Comparison of ENCODE assay signal across 16 cellular contexts in genomic region chr1:36177589-36178463, GRCh38. TPM values are rescaled to one million over a fixed set of nuclear protein-coding genes. Genes with fewer than 3 reads are reported as not detected.
A peak's percentile ranks its signal among the peaks of the same experiment; 100 is the strongest.
DNase-seq lines count a peak whose midpoint lies in the region; ATAC-seq, FAIRE-seq and TF ChIP-seq lines count a peak whose summit lies in the region.
"Had no signal": no experiment of that assay in that cellular context is flagged by ENCODE, and none has a peak within 500 bp of the region (broad histone marks: within the 10 kb centered on the region; RNA-seq: fewer than 3 reads in every experiment).

No MANE protein-coding gene starts in this region.

- H3K79me1 ChIP-seq in H1 (ENCODE audit: low read depth, low read length), result 0 out of 2 replicates have a peak, but pooled peaks cover 4% of the 10 kb centered on the region
- H3K79me1 ChIP-seq in mesendoderm (ENCODE audit: low read length), result peaks cover 2% of the 10 kb centered on the region

- H2AK5ac ChIP-seq in H1 (ENCODE audit: low read depth, low read length), result 0 out of 2 replicates have a peak overlapping the region, but pooled peaks have one; percentile 45
- H2AK5ac ChIP-seq in mesendoderm (ENCODE audit: low read length), result no peak overlapping the region

- H3K23me2 ChIP-seq in H1 (ENCODE audit: low read depth, low read length), result peaks cover 13% of the 10 kb centered on the region; the same call in 1 of the 2 replicates

- no peak overlapping the region for H3K27ac ChIP-seq in H1 (ENCODE audit: low read depth, low read length)
- H3K27ac ChIP-seq in mesendoderm (ENCODE audit: low read depth, low read length), result peak overlapping the region; percentile 63
- peak overlapping the region; percentile 36 for H3K27ac ChIP-seq in temporal lobe (ENCODE audit: low read depth, low read length)

- H3K36me3 ChIP-seq in NT2/D1 (ENCODE audit: insufficient read depth, insufficient read length, low read length), result peaks cover 91% of the 10 kb centered on the region
- H3K36me3 ChIP-seq in H1 (ENCODE audit: control insufficient read depth in 2 of 4, insufficient read depth in 4 of 4, low read length in 3 of 4), result peaks cover 8 to 21% (median 19%) of the 10 kb centered on the region in 4 experiments; a peak in 7 of 8 replicates
- peaks cover 13% of the 10 kb centered on the region for H3K36me3 ChIP-seq in mesendoderm (ENCODE audit: control insufficient read depth, insufficient read depth, low read length)

- no peak for ATAC-seq in HG02798 (IDR thresholded peaks at IDR 0.05; ENCODE audit: poor library complexity, unreplicated experiment)

- H3K23ac ChIP-seq in H1 (ENCODE audit: insufficient read length), result no peak overlapping the region
- H3K23ac ChIP-seq in mesendoderm (ENCODE audit: low read length), result no peak overlapping the region

- H3K4ac ChIP-seq in H1 (replicated peaks; ENCODE audit: insufficient read length, low read depth, low read length) (no peak overlapping the region), mesendoderm (ENCODE audit: low read depth, low read length) (no peak overlapping the region)

- H3K56ac ChIP-seq in H1 (replicated peaks; ENCODE audit: insufficient read length, low read depth, low read length) (no peak overlapping the region), mesendoderm (ENCODE audit: low read length) (peak overlapping the region; percentile 52)

- DNase-seq in NT2/D1 (ENCODE audit: low read depth, low spot score) (no peak), H1 (ENCODE audit: low read depth in 1 of 2, low spot score in 2 of 2) (peak in 1 of 2 experiments; percentile 67), mesendoderm (peak; percentile 59), OCI-M2 (lab: John Stamatoyannopoulos, UW; ENCODE audit: unreplicated experiment) (no peak), GM19240 (ENCODE audit: insufficient read length, low spot score) (no peak)
- DNase-seq: activated naive CD4-positive, alpha-beta T cell treated with Interleukin-2 at 50 U/mL for 16 hours; C1 segment of cervical spinal cord; EL; midbrain; NCI-H1105 treated with DMSO at 0.1 percent for 48 hours; SK-N-SH had no signal

- CTCF ChIA-PET in H1 (lab: Charles Lee; ENCODE audit: partially characterized antibody), result interaction anchor here (1.1 to 16.0 kb wide), 8 partner anchors 8 to 209 kb away, joined by 3 to 162 read pairs (median 10); partner anchors contain the start of genes MAP7D1 and TRAPPC3

- no peaks in the 10 kb centered on the region for H3K27me3 ChIP-seq in NT2/D1 (ENCODE audit: insufficient read depth, insufficient read length)
- no peaks in the 10 kb centered on the region for H3K27me3 ChIP-seq in H1 (replicated peaks in 1 of 4; ENCODE audit: control insufficient read depth in 3 of 4, extremely low read depth in 1 of 4, insufficient read depth in 3 of 4, low read length in 3 of 4)
- no peaks in the 10 kb centered on the region for H3K27me3 ChIP-seq in mesendoderm (ENCODE audit: insufficient read depth, low read length, poor library complexity)
- H3K27me3 ChIP-seq: breast epithelium had no signal

- peak overlapping the region; percentile 87 to 90 for H3K4me2 ChIP-seq in H1 (ENCODE audit: insufficient read depth in 1 of 2, low read depth in 2 of 2, low read length in 2 of 2)
- H3K4me2 ChIP-seq in mesendoderm (ENCODE audit: low read length), result no peak overlapping the region
- H3K4me2 ChIP-seq: SK-N-SH had no signal

- H4K20me1 ChIP-seq in H1 (replicated peaks in 1 of 2; ENCODE audit: control insufficient read depth in 1 of 2, insufficient read depth in 2 of 2, low read length in 2 of 2), result peaks cover 12 to 28% of the 10 kb centered on the region in 2 experiments

- no peak overlapping the region for H2BK120ac ChIP-seq in H1 (replicated peaks; ENCODE audit: low read depth, low read length)
- no peak overlapping the region for H2BK120ac ChIP-seq in mesendoderm (ENCODE audit: low read depth, low read length)

- H3K4me1 ChIP-seq in NT2/D1 (ENCODE audit: insufficient read depth, insufficient read length) (peaks cover 40% of the 10 kb centered on the region), H1 (replicated peaks in 1 of 4; ENCODE audit: control insufficient read depth in 3 of 4, insufficient read depth in 4 of 4, low read length in 3 of 4) (peaks cover 5 to 36% (median 28%) of the 10 kb centered on the region in 4 experiments), mesendoderm (ENCODE audit: control insufficient read depth, low read depth, low read length) (peaks cover 6% of the 10 kb centered on the region)
- H3K4me1 ChIP-seq: breast epithelium had no signal

- no peak overlapping the region for H2BK20ac ChIP-seq in H1 (ENCODE audit: low read length)

- H3K9me3 ChIP-seq in NT2/D1 (ENCODE audit: insufficient read depth, low read length) (no peaks in the 10 kb centered on the region), H1 (ENCODE audit: insufficient read depth in 2 of 2, low read depth in 1 of 2, low read length in 1 of 2) (no peaks in the 10 kb centered on the region)
- H3K9me3 ChIP-seq: breast epithelium, SK-N-SH had no signal

- no peak for TF ChIP-seq RAD21 in H1 (IDR thresholded peaks at IDR 0.05 in 1 of 2, conservative IDR thresholded peaks at IDR 0.05 in 1 of 2; ENCODE audit: low read depth in 2 of 2, low read length in 2 of 2)

- no peak overlapping the region for H2BK12ac ChIP-seq in H1 (ENCODE audit: low read depth, low read length)

- H2BK5ac ChIP-seq in H1 (ENCODE audit: low read depth, low read length), result peak overlapping the region; percentile 71; the same call in 1 of the 2 replicates
- no peak overlapping the region for H2BK5ac ChIP-seq in mesendoderm (ENCODE audit: low read length)

- H2AFZ ChIP-seq in H1 (ENCODE audit: low read length), result no peak overlapping the region

- FAIRE-seq in H1 (lab: Jason Lieb, UNC), result no peak
- FAIRE-seq: endothelial cell of umbilical vein, GM12892 had no signal

- H4K5ac ChIP-seq in H1 (ENCODE audit: insufficient read length, low read depth, low read length) (no peak overlapping the region), mesendoderm (ENCODE audit: low read length) (no peak overlapping the region)

- H4K91ac ChIP-seq in H1 (replicated peaks; ENCODE audit: insufficient read length, low read length), result peak overlapping the region; percentile 48

- H3K79me2 ChIP-seq in H1 (ENCODE audit: control insufficient read depth in 1 of 2, insufficient read depth in 2 of 2, low read length in 2 of 2) (no peaks in the 10 kb centered on the region), mesendoderm (ENCODE audit: control insufficient read depth, insufficient read depth, low read length) (no peaks in the 10 kb centered on the region)

- 40% methylated on average over 17 of the region's 34 CpGs; no CpG with 5 or more reads in 1 of the 2 experiments for WGBS in H1 (ENCODE audit: extremely low coverage in 1 of 2, insufficient coverage in 1 of 2, insufficient read length in 1 of 2, insufficient replicate concordance in 2 of 2, low coverage in 1 of 2, low lambda C conversion rate in 2 of 2, missing lambda C conversion rate in 1 of 2), 2 experiments
- no CpG with 5 or more reads among the region's 34 CpGs for WGBS in mesendoderm (ENCODE audit: extremely low coverage, insufficient coverage, low lambda C conversion rate)

- TF ChIP-seq EP300 in H1 (IDR thresholded peaks at IDR 0.05; ENCODE audit: borderline replicate concordance in 1 of 2, low read depth in 2 of 2, low read length in 2 of 2), result no peak

- POLR2A ChIA-PET in H1 (lab: Charles Lee; ENCODE audit: partially characterized antibody), result interaction anchor here (0.6 to 6.7 kb wide), 6 partner anchors 10 to 81 kb away, joined by 3 to 44 read pairs (median 12); partner anchors contain the start of genes MAP7D1 and TRAPPC3

- TF ChIP-seq CTCF in H1 (IDR thresholded peaks at IDR 0.05; ENCODE audit: control extremely low read depth in 1 of 3, insufficient read depth in 1 of 3, low read depth in 1 of 3, low read length in 3 of 3), result no peak

- H3K18ac ChIP-seq in H1 (ENCODE audit: extremely low read depth, low read length) (peak overlapping the region; percentile 51), mesendoderm (ENCODE audit: low read length) (peak overlapping the region; percentile 41)

- H4K8ac ChIP-seq in H1 (ENCODE audit: extremely low read depth, insufficient read depth, low read length) (peak overlapping the region; percentile 86), mesendoderm (ENCODE audit: low read depth, low read length) (no peak overlapping the region)

- peak overlapping the region; percentile 86 for H3K9ac ChIP-seq in NT2/D1 (ENCODE audit: insufficient read length, low read depth)
- H3K9ac ChIP-seq in H1 (replicated peaks in 1 of 4; ENCODE audit: extremely low read depth in 1 of 4, low read depth in 3 of 4, low read length in 3 of 4), result peak overlapping the region in 2 of 4 experiments; percentile 56 to 64; a peak in 2 of 7 replicates
- peak overlapping the region; percentile 67 for H3K9ac ChIP-seq in mesendoderm (ENCODE audit: low read length)
- H3K9ac ChIP-seq: SK-N-SH had no signal

- TF ChIP-seq POLR2A in H1 (IDR thresholded peaks at IDR 0.05; ENCODE audit: control extremely low read depth in 1 of 2, low read depth in 2 of 2, low read length in 2 of 2), result no peak

- H3K4me3 ChIP-seq in NT2/D1 (ENCODE audit: insufficient read length, low read depth), result peak overlapping the region; percentile 29
- H3K4me3 ChIP-seq in H1 (ENCODE audit: extremely low read depth in 1 of 4, insufficient read depth in 2 of 4, low read depth in 3 of 4, low read length in 4 of 4), result peak overlapping the region; percentile 38 to 67 (median 52); a peak in 7 of 8 replicates
- H3K4me3 ChIP-seq in mesendoderm (ENCODE audit: low read length), result no peak overlapping the region
- H3K4me3 ChIP-seq: breast epithelium had no signal

- no peak overlapping the region for H3K14ac ChIP-seq in H1 (ENCODE audit: insufficient read length)

- H2BK15ac ChIP-seq in H1 (ENCODE audit: low read length) (no peak overlapping the region; the same call in 1 of the 2 replicates), mesendoderm (replicated peaks; ENCODE audit: low read depth) (no peak overlapping the region)

RNA-seq across cellular contexts. Expression of gene MAP7D1, which starts 21.9 kb away (rescaled TPM):
- total RNA-seq in H1 (2021; fragmentation: NEBNext Ultra II Directional; extraction: Animal tissue kit (Norgen Biotek cat#: 25700)), result 52.4 and 55.1 TPM in 2 replicates
- polyA plus RNA-seq in H1 (2011; rRNA removed), result 18.2 and 24.8 TPM in 2 replicates
- polyA plus RNA-seq in H1 (2011; cell fraction: cytosol; rRNA removed), result 23.1 TPM
- 36.3 TPM for polyA plus RNA-seq in H1 (2011; cell fraction: nucleus; rRNA removed)
- 44.6 to 64.8 TPM (median 56.7 TPM) in 4 replicates for polyA plus RNA-seq in H1 (2012, experiment 1 of 2)
- polyA plus RNA-seq in H1 (2012, experiment 2 of 2), result 55.0 TPM
- 30.4 TPM for polyA plus RNA-seq in H1 (2013, experiment 1 of 2)
- 27.2 TPM for polyA plus RNA-seq in H1 (2013, experiment 2 of 2)
- 10.9 and 11.9 TPM in 2 replicates for polyA minus RNA-seq in H1 (2011; rRNA and poly(A)+ RNA removed)
- 31.9 TPM for polyA minus RNA-seq in H1 (2011; cell fraction: cytosol; rRNA and poly(A)+ RNA removed)
- 18.1 TPM for polyA minus RNA-seq in H1 (2011; cell fraction: nucleus; rRNA and poly(A)+ RNA removed)
- 38.9 TPM for polyA plus RNA-seq in mesendoderm (2013, experiment 1 of 2)
- polyA plus RNA-seq in mesendoderm (2013, experiment 2 of 2), result 40.0 TPM
- total RNA-seq in temporal lobe, result 52.9 TPM

RNA-seq across cellular contexts. Expression of gene TRAPPC3, which starts 28.5 kb away (rescaled TPM):
- 42.0 and 47.8 TPM in 2 replicates for total RNA-seq in H1 (2021; fragmentation: NEBNext Ultra II Directional; extraction: Animal tissue kit (Norgen Biotek cat#: 25700))
- 36.1 and 51.0 TPM in 2 replicates for polyA plus RNA-seq in H1 (2011; rRNA removed)
- 53.9 TPM for polyA plus RNA-seq in H1 (2011; cell fraction: cytosol; rRNA removed)
- 19.8 TPM for polyA plus RNA-seq in H1 (2011; cell fraction: nucleus; rRNA removed)
- polyA plus RNA-seq in H1 (2012, experiment 1 of 2), result 55.6 to 70.5 TPM (median 64.5 TPM) in 4 replicates
- polyA plus RNA-seq in H1 (2012, experiment 2 of 2), result 47.1 TPM
- 35.8 TPM for polyA plus RNA-seq in H1 (2013, experiment 1 of 2)
- polyA plus RNA-seq in H1 (2013, experiment 2 of 2), result 38.3 TPM
- polyA minus RNA-seq in H1 (2011; rRNA and poly(A)+ RNA removed), result 19.0 and 20.3 TPM in 2 replicates
- 34.5 TPM for polyA minus RNA-seq in H1 (2011; cell fraction: cytosol; rRNA and poly(A)+ RNA removed)
- 11.1 TPM for polyA minus RNA-seq in H1 (2011; cell fraction: nucleus; rRNA and poly(A)+ RNA removed)
- polyA plus RNA-seq in mesendoderm (2013, experiment 1 of 2), result 40.2 TPM
- polyA plus RNA-seq in mesendoderm (2013, experiment 2 of 2), result 41.3 TPM
- total RNA-seq in temporal lobe, result 40.8 TPM

RNA-seq across cellular contexts. Expression of gene THRAP3, which starts 46.4 kb away (rescaled TPM):
- total RNA-seq in H1 (2021; fragmentation: NEBNext Ultra II Directional; extraction: Animal tissue kit (Norgen Biotek cat#: 25700)), result 183 TPM in 2 replicates
- 36.0 and 40.2 TPM in 2 replicates for polyA plus RNA-seq in H1 (2011; rRNA removed)
- polyA plus RNA-seq in H1 (2011; cell fraction: cytosol; rRNA removed), result 57.4 TPM
- polyA plus RNA-seq in H1 (2011; cell fraction: nucleus; rRNA removed), result 56.5 TPM
- polyA plus RNA-seq in H1 (2012, experiment 1 of 2), result 91.4 to 137 TPM (median 101 TPM) in 4 replicates
- polyA plus RNA-seq in H1 (2012, experiment 2 of 2), result 18.0 TPM
- 107 TPM for polyA plus RNA-seq in H1 (2013, experiment 1 of 2)
- 101 TPM for polyA plus RNA-seq in H1 (2013, experiment 2 of 2)
- polyA minus RNA-seq in H1 (2011; rRNA and poly(A)+ RNA removed), result 133 and 218 TPM in 2 replicates
- 76.3 TPM for polyA minus RNA-seq in H1 (2011; cell fraction: cytosol; rRNA and poly(A)+ RNA removed)
- 86.2 TPM for polyA minus RNA-seq in H1 (2011; cell fraction: nucleus; rRNA and poly(A)+ RNA removed)
- 112 TPM for polyA plus RNA-seq in mesendoderm (2013, experiment 1 of 2)
- 114 TPM for polyA plus RNA-seq in mesendoderm (2013, experiment 2 of 2)
- 69.8 TPM for total RNA-seq in temporal lobe

RNA-seq across cellular contexts. Expression of gene COL8A2, which starts 52.8 kb away (rescaled TPM):
- 2.4 and 2.8 TPM in 2 replicates for total RNA-seq in H1 (2021; fragmentation: NEBNext Ultra II Directional; extraction: Animal tissue kit (Norgen Biotek cat#: 25700))
- 2.1 and 2.4 TPM in 2 replicates for polyA plus RNA-seq in H1 (2011; rRNA removed)
- polyA plus RNA-seq in H1 (2011; cell fraction: cytosol; rRNA removed), result 1.7 TPM
- polyA plus RNA-seq in H1 (2011; cell fraction: nucleus; rRNA removed), result 2.5 TPM
- 1.1 to 2.4 TPM (median 1.6 TPM) in 4 replicates for polyA plus RNA-seq in H1 (2012, experiment 1 of 2)
- polyA plus RNA-seq in H1 (2012, experiment 2 of 2), result 1.4 TPM
- 3.2 TPM for polyA plus RNA-seq in H1 (2013, experiment 1 of 2)
- 2.8 TPM for polyA plus RNA-seq in H1 (2013, experiment 2 of 2)
- 1.1 TPM in 2 replicates for polyA minus RNA-seq in H1 (2011; rRNA and poly(A)+ RNA removed)
- 2.0 TPM for polyA minus RNA-seq in H1 (2011; cell fraction: cytosol; rRNA and poly(A)+ RNA removed)
- polyA minus RNA-seq in H1 (2011; cell fraction: nucleus; rRNA and poly(A)+ RNA removed), result 1.6 TPM
- polyA plus RNA-seq in mesendoderm (2013, experiment 1 of 2), result 0.49 TPM
- polyA plus RNA-seq in mesendoderm (2013, experiment 2 of 2), result 0.50 TPM
- 0.98 TPM for total RNA-seq in temporal lobe
